ENCODE assay signal across 33 cellular contexts in the genomic region with DNA sequence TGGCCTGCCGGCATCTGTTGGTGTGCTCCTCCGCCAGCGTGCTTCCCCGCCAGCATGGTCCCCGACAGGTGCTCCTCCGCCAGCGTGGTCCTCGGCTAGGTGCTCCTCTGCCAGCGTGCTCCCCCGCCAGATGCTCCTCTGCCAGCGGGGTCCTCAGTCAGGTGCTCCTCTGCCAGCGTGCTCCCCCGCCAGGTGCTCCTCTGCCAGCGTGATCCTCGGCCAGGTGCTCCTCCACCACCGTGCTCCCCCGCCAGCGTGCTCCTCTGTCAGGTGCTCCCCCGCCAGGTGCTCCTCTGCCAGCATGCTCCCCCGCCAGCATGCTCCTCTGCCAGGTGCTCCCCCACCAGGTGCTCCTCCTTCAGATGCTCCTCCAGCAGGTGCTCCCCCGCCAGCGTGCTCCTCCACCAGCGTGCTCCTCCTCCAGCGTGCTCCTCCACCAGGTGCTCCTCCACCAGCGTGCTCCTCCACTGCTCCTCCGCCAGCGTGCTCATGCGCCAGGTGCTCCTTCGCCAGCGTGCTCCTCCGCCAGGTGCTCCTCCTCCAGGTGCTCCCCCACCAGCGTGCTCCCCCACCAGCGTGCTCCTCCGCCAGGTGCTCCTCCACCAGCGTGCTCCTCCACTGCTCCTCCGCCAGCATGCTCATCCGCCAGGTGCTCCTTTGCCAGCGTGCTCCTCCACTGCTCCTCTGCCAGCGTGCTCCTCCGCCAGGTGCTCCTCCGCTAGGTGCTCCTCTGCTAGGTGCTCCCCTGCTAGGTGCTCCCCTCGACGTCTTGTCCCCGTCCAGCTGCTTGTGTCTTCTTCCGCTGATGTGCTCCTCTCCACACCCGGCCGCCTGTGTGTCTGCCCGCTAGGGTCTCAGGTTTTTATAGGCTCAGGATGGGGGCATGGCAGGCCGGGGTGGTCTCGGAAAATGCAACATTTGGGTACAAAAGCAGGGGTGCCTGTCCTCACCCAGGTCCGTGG.
"Had no signal": no experiment of that assay in that cellular context is flagged by ENCODE, and none has a peak within 500 bp of the region (broad histone marks: within the 10 kb centered on the region; RNA-seq: fewer than 3 reads in every experiment).

No MANE protein-coding gene starts in this region.

- H3K27ac ChIP-seq: adrenal gland, body of pancreas, colonic mucosa, epithelial cell of prostate, WERI-Rb-1 had no signal

- H3K4me1 Mint-ChIP-seq: activated naive CD4-positive, alpha-beta T cell treated with anti-CD3 and anti-CD28 coated beads, Interleukin-2, amount 50 U/mL, for 24 hours; T-helper 17 cell had no signal

- H3K27me3 ChIP-seq: adrenal gland, body of pancreas, colonic mucosa had no signal

- H3K4me3 ChIP-seq: adrenal gland, body of pancreas, colonic mucosa had no signal

- H3K4me1 ChIP-seq: adrenal gland, body of pancreas, colonic mucosa had no signal

- H3K9me3 Mint-ChIP-seq: T-helper 2 cell treated with Interferon-gamma antibody and Interleukin-4, amounts not matched to agents 5 μg/mL and 100 μg/mL, for 36 hours had no signal

- H3K27me3 Mint-ChIP-seq: activated CD4-positive, alpha-beta memory T cell treated with anti-CD3 and anti-CD28 coated beads for 36 hours; activated CD4-positive, alpha-beta T cell treated with anti-CD3 and anti-CD28 coated beads for 36 hours; activated CD4-positive, alpha-beta T cell treated with anti-CD3 and anti-CD28 coated beads, Interleukin-2, amount 10 ng/mL, durations not matched to agents 24 days and 14 days; activated naive CD4-positive, alpha-beta T cell treated with anti-CD3 and anti-CD28 coated beads, Interleukin-2, amount 50 U/mL, for 24 hours; activated naive CD8-positive, alpha-beta T cell treated with anti-CD3 and anti-CD28 coated beads for 36 hours had no signal

- H3K9me3 ChIP-seq: adrenal gland, colonic mucosa had no signal

- FAIRE-seq: endometrium, endothelial cell of umbilical vein, frontal cortex had no signal

- H3K36me3 ChIP-seq: adrenal gland, colonic mucosa, WERI-Rb-1 had no signal

- DNase-seq: activated CD4-positive, alpha-beta memory T cell treated with anti-CD3 and anti-CD28 coated beads for 36 hours; activated CD4-positive, alpha-beta T cell treated with anti-CD3 and anti-CD28 coated beads for 36 hours; activated CD4-positive, alpha-beta T cell treated with anti-CD3 and anti-CD28 coated beads, Interleukin-2, amount 10 ng/mL, durations not matched to agents 24 days and 14 days; activated CD4-positive, CD25-positive, alpha-beta regulatory T cell; activated CD4-positive, CD25-positive, alpha-beta regulatory T cell treated with anti-CD3 and anti-CD28 coated beads, Interleukin-2, amount 50 U/mL, for 72 hours; activated CD8-positive, alpha-beta memory T cell treated with anti-CD3 and anti-CD28 coated beads, Interleukin-2, amount 10 ng/mL, durations not matched to agents 7 days and 5 days; activated CD8-positive, alpha-beta memory T cell treated with anti-CD3 and anti-CD28 coated beads, Interleukin-2, amount 50 U/mL, for 4 hours; activated CD8-positive, alpha-beta T cell treated with anti-CD3 and anti-CD28 coated beads, Interleukin-2, amount 10 ng/mL, durations not matched to agents 7 days and 5 days; activated effector memory CD4-positive, alpha-beta T cell treated with anti-CD3 and anti-CD28 coated beads, Interleukin-2, amount 50 U/mL, for 16 hours; activated naive CD4-positive, alpha-beta T cell treated with anti-CD3 and anti-CD28 coated beads for 36 hours; activated naive CD8-positive, alpha-beta T cell treated with anti-CD3 and anti-CD28 coated beads for 36 hours; activated naive CD8-positive, alpha-beta T cell treated with anti-CD3 and anti-CD28 coated beads, Interleukin-2, amount 50 U/mL, for 24 hours; activated T-cell treated with anti-CD3 and anti-CD28 coated beads, Interleukin-2, amount 50 U/mL, for 1 hour; activated T-cell treated with anti-CD3 and anti-CD28 coated beads, Interleukin-2, amount 50 U/mL, for 48 hours; adrenal gland; amygdala; aorta; body of pancreas; colonic mucosa; effector CD8-positive, alpha-beta T cell; foreskin fibroblast; T-helper 1 cell; T-helper 17 cell; T1000; WERI-Rb-1 had no signal

- ATAC-seq: activated CD4-positive, alpha-beta T cell treated with anti-CD3 and anti-CD28 coated beads for 36 hours; activated CD8-positive, alpha-beta memory T cell treated with anti-CD3 and anti-CD28 coated beads, Interleukin-2, amount 10 ng/mL, durations not matched to agents 7 days and 5 days; activated CD8-positive, alpha-beta T cell treated with anti-CD3 and anti-CD28 coated beads, Interleukin-2, amount 10 ng/mL, durations not matched to agents 7 days and 5 days; activated naive CD8-positive, alpha-beta T cell treated with anti-CD3 and anti-CD28 coated beads, Interleukin-2, amount 50 U/mL, for 24 hours; body of pancreas; T-helper 17 cell had no signal

- H3K27ac Mint-ChIP-seq: activated CD4-positive, alpha-beta memory T cell treated with anti-CD3 and anti-CD28 coated beads for 36 hours; activated CD4-positive, alpha-beta T cell treated with anti-CD3 and anti-CD28 coated beads for 36 hours; activated CD4-positive, alpha-beta T cell treated with anti-CD3 and anti-CD28 coated beads, Interleukin-2, amount 10 ng/mL, durations not matched to agents 24 days and 14 days; activated CD8-positive, alpha-beta memory T cell treated with anti-CD3 and anti-CD28 coated beads, Interleukin-2, amount 10 ng/mL, durations not matched to agents 7 days and 5 days; activated CD8-positive, alpha-beta T cell treated with anti-CD3 and anti-CD28 coated beads, Interleukin-2, amount 10 ng/mL, durations not matched to agents 7 days and 5 days; activated naive CD4-positive, alpha-beta T cell treated with anti-CD3 and anti-CD28 coated beads for 36 hours; activated naive CD4-positive, alpha-beta T cell treated with anti-CD3 and anti-CD28 coated beads, Interleukin-2, amount 50 U/mL, for 24 hours; activated naive CD8-positive, alpha-beta T cell treated with anti-CD3 and anti-CD28 coated beads for 36 hours; activated naive CD8-positive, alpha-beta T cell treated with anti-CD3 and anti-CD28 coated beads, Interleukin-2, amount 50 U/mL, for 24 hours; activated T-helper 1 cell treated with anti-CD3 and anti-CD28 coated beads, Interleukin-12 subunit alpha, Interleukin-12 subunit beta, Interleukin-2, Interleukin-4 antibody, amounts not matched to agents 30 ng/mL and 10 ng/mL and 1 ng/mL, durations not matched to agents 14 hours and 24 hours and 36 hours; activated T-helper 2 cell treated with anti-CD3 and anti-CD28 coated beads, Interferon-gamma antibody, Interleukin-2, Interleukin-4, amounts not matched to agents 10 μg/mL and 5 μg/mL and 100 μg/mL, durations not matched to agents 14 hours and 24 hours and 36 hours; T-helper 17 cell; T-helper 2 cell treated with Interferon-gamma antibody and Interleukin-4, amounts not matched to agents 5 μg/mL and 100 μg/mL, for 36 hours had no signal

- H3K36me3 Mint-ChIP-seq: activated CD4-positive, alpha-beta memory T cell treated with anti-CD3 and anti-CD28 coated beads for 36 hours; activated CD8-positive, alpha-beta memory T cell treated with anti-CD3 and anti-CD28 coated beads, Interleukin-2, amount 10 ng/mL, durations not matched to agents 7 days and 5 days had no signal

- H3K4me3 Mint-ChIP-seq: activated CD4-positive, alpha-beta memory T cell treated with anti-CD3 and anti-CD28 coated beads for 36 hours; activated CD4-positive, alpha-beta T cell treated with anti-CD3 and anti-CD28 coated beads for 36 hours; activated CD4-positive, alpha-beta T cell treated with anti-CD3 and anti-CD28 coated beads, Interleukin-2, amount 10 ng/mL, durations not matched to agents 24 days and 14 days; activated CD8-positive, alpha-beta memory T cell treated with anti-CD3 and anti-CD28 coated beads, Interleukin-2, amount 10 ng/mL, durations not matched to agents 7 days and 5 days; activated CD8-positive, alpha-beta T cell treated with anti-CD3 and anti-CD28 coated beads, Interleukin-2, amount 10 ng/mL, durations not matched to agents 7 days and 5 days; activated naive CD4-positive, alpha-beta T cell treated with anti-CD3 and anti-CD28 coated beads for 36 hours; activated naive CD4-positive, alpha-beta T cell treated with anti-CD3 and anti-CD28 coated beads, Interleukin-2, amount 50 U/mL, for 24 hours; activated naive CD8-positive, alpha-beta T cell treated with anti-CD3 and anti-CD28 coated beads for 36 hours; activated naive CD8-positive, alpha-beta T cell treated with anti-CD3 and anti-CD28 coated beads, Interleukin-2, amount 50 U/mL, for 24 hours; activated T-helper 1 cell treated with anti-CD3 and anti-CD28 coated beads, Interleukin-12 subunit alpha, Interleukin-12 subunit beta, Interleukin-2, Interleukin-4 antibody, amounts not matched to agents 30 ng/mL and 10 ng/mL and 1 ng/mL, durations not matched to agents 14 hours and 24 hours and 36 hours; T-helper 17 cell; T-helper 2 cell treated with Interferon-gamma antibody and Interleukin-4, amounts not matched to agents 5 μg/mL and 100 μg/mL, for 36 hours had no signal
